18 cellular contexts compared by ENCODE assay signal in the genomic region with DNA sequence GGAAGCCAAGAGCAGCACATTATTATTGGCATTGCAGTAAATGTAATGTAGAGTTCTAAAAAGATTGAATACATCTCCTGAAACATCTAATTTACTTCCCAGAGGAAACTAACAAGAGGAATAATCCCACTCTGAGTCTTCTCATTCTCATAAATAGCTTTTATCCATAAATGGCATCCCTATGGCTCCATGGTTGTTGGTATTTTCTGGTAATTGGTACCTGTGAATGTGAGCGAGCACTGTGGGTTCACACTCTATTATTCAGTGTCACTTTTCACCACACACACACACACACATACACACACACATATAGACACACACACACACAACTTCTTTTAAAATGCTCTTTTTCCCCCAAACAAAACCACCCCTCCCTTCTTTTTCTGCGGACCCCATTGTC. TPM values are rescaled to one million over a fixed set of nuclear protein-coding genes. Genes with fewer than 3 reads are reported as not detected.
DNase-seq lines count a peak whose midpoint lies in the region; ATAC-seq and TF ChIP-seq lines count a peak whose summit lies in the region.
"Had no signal": no experiment of that assay in that cellular context is flagged by ENCODE, and none has a peak within 500 bp of the region (broad histone marks: within the 10 kb centered on the region; RNA-seq: fewer than 3 reads in every experiment).

No MANE protein-coding gene starts in this region.

- H3K4me1 Mint-ChIP-seq in activated naive CD4-positive, alpha-beta T cell treated with anti-CD3 and anti-CD28 coated beads, Interleukin-2, amount 50 U/mL, for 24 hours: peaks cover 8% of the 10 kb centered on the region
- H3K4me1 Mint-ChIP-seq in activated naive CD4-positive, alpha-beta T cell treated with anti-CD3 and anti-CD28 coated beads, Interleukin-2, amount 10 ng/mL, durations not matched to agents 7 days and 5 days: peaks cover 7% of the 10 kb centered on the region
- H3K4me1 Mint-ChIP-seq in neural crest cell: peaks cover 17% of the 10 kb centered on the region

- peaks cover 23% of the 10 kb centered on the region for H3K27me3 Mint-ChIP-seq in activated naive CD4-positive, alpha-beta T cell treated with anti-CD3 and anti-CD28 coated beads, Interleukin-2, amount 50 U/mL, for 24 hours
- H3K27me3 Mint-ChIP-seq in activated naive CD4-positive, alpha-beta T cell treated with anti-CD3 and anti-CD28 coated beads, Interleukin-2, amount 10 ng/mL, durations not matched to agents 7 days and 5 days: peaks cover 22% of the 10 kb centered on the region
- peaks cover 14% of the 10 kb centered on the region for H3K27me3 Mint-ChIP-seq in neural crest cell (ENCODE audit: low read depth)

- H3K9me3 Mint-ChIP-seq in activated naive CD4-positive, alpha-beta T cell treated with anti-CD3 and anti-CD28 coated beads, Interleukin-2, amount 50 U/mL, for 24 hours: peaks cover 5% of the 10 kb centered on the region
- H3K9me3 Mint-ChIP-seq in activated naive CD4-positive, alpha-beta T cell treated with anti-CD3 and anti-CD28 coated beads, Interleukin-2, amount 10 ng/mL, durations not matched to agents 7 days and 5 days: no peaks in the 10 kb centered on the region
- peaks cover 12% of the 10 kb centered on the region for H3K9me3 Mint-ChIP-seq in neural crest cell

- H3K4me3 Mint-ChIP-seq in activated naive CD4-positive, alpha-beta T cell treated with anti-CD3 and anti-CD28 coated beads, Interleukin-2, amount 50 U/mL, for 24 hours: no peak overlapping the region
- H3K4me3 Mint-ChIP-seq in activated naive CD4-positive, alpha-beta T cell treated with anti-CD3 and anti-CD28 coated beads, Interleukin-2, amount 10 ng/mL, durations not matched to agents 7 days and 5 days: no peak overlapping the region
- H3K4me3 Mint-ChIP-seq in neural crest cell: peak overlapping the region; percentile 28
- H3K4me3 Mint-ChIP-seq: B cell; CD4-positive, alpha-beta T cell; CD8-positive, alpha-beta T cell had no signal

- intact Hi-C loops in head of caudate nucleus (cut with DNase I): loop anchor here (10.0 kb wide), 2 partner anchors 58 to 88 kb away; no protein-coding TSS in a partner anchor

- ATAC-seq in GM18502 (IDR thresholded peaks at IDR 0.05; ENCODE audit: poor library complexity, unreplicated experiment): no peak
- ATAC-seq: A549; CD8-positive, alpha-beta T cell; GM12878 had no signal

- CTCF ChIA-PET in activated naive CD4-positive, alpha-beta T cell treated with anti-CD3 and anti-CD28 coated beads, Interleukin-2, amount 10 ng/mL, durations not matched to agents 7 days and 5 days (lab: Charles Lee): no interaction called here

- no peaks in the 10 kb centered on the region for H3K36me3 Mint-ChIP-seq in activated naive CD4-positive, alpha-beta T cell treated with anti-CD3 and anti-CD28 coated beads, Interleukin-2, amount 50 U/mL, for 24 hours
- no peaks in the 10 kb centered on the region for H3K36me3 Mint-ChIP-seq in activated naive CD4-positive, alpha-beta T cell treated with anti-CD3 and anti-CD28 coated beads, Interleukin-2, amount 10 ng/mL, durations not matched to agents 7 days and 5 days
- no peaks in the 10 kb centered on the region for H3K36me3 Mint-ChIP-seq in neural crest cell (ENCODE audit: low read depth)
- H3K36me3 Mint-ChIP-seq: CD8-positive, alpha-beta T cell had no signal

- no peak for DNase-seq in activated naive CD4-positive, alpha-beta T cell treated with anti-CD3 and anti-CD28 coated beads, Interleukin-2, amount 10 ng/mL, durations not matched to agents 7 days and 5 days
- DNase-seq in NCI-H2227 treated with DMSO at 0.1 percent for 48 hours (lab: John Stamatoyannopoulos, UW) (peak; percentile 85), neural crest cell (ENCODE audit: low read depth, low spot score) (no peak), head of caudate nucleus (no peak)
- DNase-seq: AML-193; Caco-2; Calu3; CD4-positive, alpha-beta T cell; CD8-positive, alpha-beta T cell; DMS79; DND-41; EL; GDM1 had no signal

- no peak for TF ChIP-seq CTCF in neural crest cell (conservative IDR thresholded peaks at IDR 0.05)

- H3K27ac Mint-ChIP-seq in activated naive CD4-positive, alpha-beta T cell treated with anti-CD3 and anti-CD28 coated beads, Interleukin-2, amount 50 U/mL, for 24 hours: peak overlapping the region; percentile 0
- H3K27ac Mint-ChIP-seq in activated naive CD4-positive, alpha-beta T cell treated with anti-CD3 and anti-CD28 coated beads, Interleukin-2, amount 10 ng/mL, durations not matched to agents 7 days and 5 days: no peak overlapping the region
- H3K27ac Mint-ChIP-seq in neural crest cell (ENCODE audit: unreplicated experiment): no peak overlapping the region
- H3K27ac Mint-ChIP-seq: B cell; CD4-positive, alpha-beta T cell; CD8-positive, alpha-beta T cell had no signal

RNA-seq across cellular contexts. Expression of a gene that starts 4.7 kb away (rescaled TPM):
- total RNA-seq in neural crest cell: 147 and 152 TPM in 2 replicates
- total RNA-seq: B cell; CD8-positive, alpha-beta T cell had no signal
